ENCODE assay signal across 9 cellular contexts in the genomic region with DNA sequence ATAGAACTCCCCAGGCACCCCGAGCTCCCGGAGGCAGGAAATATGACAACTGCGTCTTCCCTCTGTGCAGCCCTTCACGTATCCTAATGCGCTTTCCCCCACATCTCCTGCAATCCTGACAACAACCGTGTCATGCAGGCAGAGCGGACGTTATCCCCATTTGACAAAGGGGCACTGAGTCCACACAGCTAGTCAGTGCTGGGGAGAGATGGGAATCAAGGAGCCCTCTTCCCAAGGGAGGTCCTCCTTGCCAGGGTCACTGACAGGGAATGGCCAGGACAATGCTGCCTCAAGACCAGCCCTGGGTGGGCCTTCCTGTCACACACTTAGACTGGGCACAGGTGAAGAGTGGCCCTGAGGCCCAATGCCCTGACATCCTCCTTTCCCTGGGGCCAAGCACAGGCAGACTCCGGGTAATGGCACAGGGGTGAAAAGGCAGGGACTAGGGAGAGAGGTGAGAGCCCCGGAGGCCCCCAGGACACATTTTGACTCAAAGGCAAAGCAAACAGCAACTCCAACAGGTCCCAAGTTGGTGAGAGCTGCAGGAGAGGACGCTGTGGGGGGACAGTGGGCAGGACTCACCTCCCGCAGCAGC. TPM values are rescaled to one million over a fixed set of nuclear protein-coding genes. Genes with fewer than 3 reads are reported as not detected.
A peak's percentile ranks its signal among the peaks of the same experiment; 100 is the strongest.
DNase-seq lines count a peak whose midpoint lies in the region; ATAC-seq, FAIRE-seq and TF ChIP-seq lines count a peak whose summit lies in the region.
"Had no signal": no experiment of that assay in that cellular context is flagged by ENCODE, and none has a peak within 500 bp of the region (broad histone marks: within the 10 kb centered on the region; RNA-seq: fewer than 3 reads in every experiment).

No MANE protein-coding gene starts in this region.

- no peak for DNase-seq in activated naive CD4-positive, alpha-beta T cell (lab: John Stamatoyannopoulos, UW)
- DNase-seq in GM12878 (ENCODE audit: low read depth, low spot score) (no peak), upper lobe of left lung (no peak), cerebellar cortex (ENCODE audit: low spot score) (no peak), NCI-H748 treated with DMSO at 0.1 percent for 48 hours (lab: John Stamatoyannopoulos, UW) (no peak)
- no peak for DNase-seq in naive thymus-derived CD4-positive, alpha-beta T cell
- no peak for DNase-seq in stimulated activated naive CD4-positive, alpha-beta T cell (lab: John Stamatoyannopoulos, UW)

- no peaks in the 10 kb centered on the region for H3K9me3 Mint-ChIP-seq in activated naive CD4-positive, alpha-beta T cell treated with anti-CD3 and anti-CD28 coated beads, Interleukin-2, amount 50 U/mL, for 24 hours
- H3K9me3 Mint-ChIP-seq in naive thymus-derived CD4-positive, alpha-beta T cell, result peaks cover 0 to 1% (median 0%) of the 10 kb centered on the region in 11 donors

- H3K27ac ChIP-seq in GM12878 (ENCODE audit: control insufficient read depth, insufficient read depth) (no peak overlapping the region), upper lobe of left lung (peak overlapping the region in 1 of 4 donors; percentile 78)
- no peak overlapping the region for H3K27ac ChIP-seq in naive thymus-derived CD4-positive, alpha-beta T cell (ENCODE audit: low read depth, low read length)
- H3K27ac ChIP-seq: brain microvascular endothelial cell had no signal

- 96% methylated on average over 12 of the region's 12 CpGs for WGBS in GM12878 (ENCODE audit: insufficient coverage, insufficient replicate concordance, low lambda C conversion rate, missing lambda C conversion rate)
- 90 to 96% methylated on average over 11 to 12 of the region's 12 CpGs for WGBS in upper lobe of left lung, 2 donors

- peaks cover 7% of the 10 kb centered on the region; the same call in 1 of the 2 replicates for H4K20me1 ChIP-seq in GM12878 (ENCODE audit: control insufficient read depth, insufficient read depth)

- H3K4me3 ChIP-seq in GM12878 (peak overlapping the region; percentile 92; the same call in 1 of the 2 replicates), upper lobe of left lung (peak overlapping the region in 3 of 4 donors; percentile 69 to 81 (median 78))
- H3K4me3 ChIP-seq in naive thymus-derived CD4-positive, alpha-beta T cell (ENCODE audit: low read length), result no peak overlapping the region

- ATAC-seq in GM12878 (no peak), upper lobe of left lung (ENCODE audit: low FRiP score in 2 of 2) (no peak)
- no peak for ATAC-seq in naive thymus-derived CD4-positive, alpha-beta T cell

- H3K36me3 Mint-ChIP-seq in activated naive CD4-positive, alpha-beta T cell treated with anti-CD3 and anti-CD28 coated beads, Interleukin-2, amount 50 U/mL, for 24 hours, result peaks cover 1% of the 10 kb centered on the region
- peaks cover 0 to 11% (median 9%) of the 10 kb centered on the region in 5 donors for H3K36me3 Mint-ChIP-seq in naive thymus-derived CD4-positive, alpha-beta T cell

- no peak overlapping the region for H2AFZ ChIP-seq in GM12878 (ENCODE audit: control insufficient read depth, low read depth, low read length)

- H3K9ac ChIP-seq in GM12878 (ENCODE audit: control insufficient read depth, insufficient read depth, low read length), result peak overlapping the region; percentile 28; the same call in 1 of the 2 replicates

- TF ChIP-seq POLR2A in GM12878 (IDR thresholded peaks at IDR 0.05; ENCODE audit: low read depth, low read length) (no peak), upper lobe of left lung (IDR thresholded peaks at IDR 0.05) (no peak)

- intact Hi-C loops in GM12878 (cut with micrococcal nuclease; ENCODE audit: unreplicated experiment), result no loop called here
- intact Hi-C loops in naive thymus-derived CD4-positive, alpha-beta T cell (cut with micrococcal nuclease), result no loop called here

- SMC1A ChIA-PET in GM12878 (lab: Charles Lee; ENCODE audit: uncharacterized antibody, unreplicated experiment), result no interaction called here

- H3K4me2 ChIP-seq in GM12878 (ENCODE audit: control insufficient read depth, insufficient read depth), result peak overlapping the region; percentile 93

- H3K4me1 ChIP-seq in GM12878 (ENCODE audit: control insufficient read depth, insufficient read depth, low read length) (peaks cover 28% of the 10 kb centered on the region), upper lobe of left lung (peaks cover 7 to 31% (median 19%) of the 10 kb centered on the region in 4 donors)
- H3K4me1 ChIP-seq in naive thymus-derived CD4-positive, alpha-beta T cell (ENCODE audit: control insufficient read depth in 2 of 2, insufficient read depth in 2 of 2, low read length in 2 of 2), result peaks cover 16 to 17% of the 10 kb centered on the region in 2 donors

- POLR2A ChIA-PET in GM12878 (lab: Charles Lee), result interaction anchor here (0.5 kb wide), 1 partner anchor 12 kb away, joined by 3 read pairs; no protein-coding TSS in a partner anchor
- POLR2A ChIA-PET in naive thymus-derived CD4-positive, alpha-beta T cell (lab: Charles Lee), result no interaction called here

- in situ Hi-C loops in GM12878 (cut with MboI), result no loop called here

- no peak for FAIRE-seq in GM12878 (lab: Jason Lieb, UNC)

- H3K36me3 ChIP-seq in GM12878 (ENCODE audit: control insufficient read depth in 2 of 2, insufficient read depth in 2 of 2, low read length in 1 of 2) (peaks cover 1 to 4% of the 10 kb centered on the region in 2 experiments; a peak in 3 of 4 replicates), upper lobe of left lung (no peaks in the 10 kb centered on the region)
- H3K36me3 ChIP-seq in naive thymus-derived CD4-positive, alpha-beta T cell (ENCODE audit: control insufficient read depth in 2 of 3, insufficient read depth in 3 of 3, low read length in 3 of 3), result peaks cover 0 to 4% (median 0%) of the 10 kb centered on the region in 3 experiments
- H3K36me3 ChIP-seq: brain microvascular endothelial cell had no signal

- CTCF ChIA-PET in GM12878 (lab: Yijun Ruan, JAX), result interaction anchor here (1.0 to 1.3 kb wide), 3 partner anchors 57 to 507 kb away, joined by 3 read pairs; no protein-coding TSS in a partner anchor
- CTCF ChIA-PET in naive thymus-derived CD4-positive, alpha-beta T cell (lab: Charles Lee), result no interaction called here

- BruUV-seq in GM12878 (replicated peaks; lab: Mats Ljungman, UMichigan), result no TSS peak

- H3K9me3 ChIP-seq in GM12878 (replicated peaks; ENCODE audit: control insufficient read depth, insufficient read depth, low read length) (no peaks in the 10 kb centered on the region), upper lobe of left lung (no peaks in the 10 kb centered on the region)
- H3K9me3 ChIP-seq in naive thymus-derived CD4-positive, alpha-beta T cell (ENCODE audit: control insufficient read depth in 2 of 3, low read length in 3 of 3), result no peaks in the 10 kb centered on the region

- RAD21 ChIA-PET in GM12878 (lab: Charles Lee; ENCODE audit: unreplicated experiment), result interaction anchor here (2.0 kb wide), 1 partner anchor 13 kb away, joined by 6 read pairs; no protein-coding TSS in a partner anchor

- no peaks in the 10 kb centered on the region for H3K27me3 Mint-ChIP-seq in activated naive CD4-positive, alpha-beta T cell treated with anti-CD3 and anti-CD28 coated beads, Interleukin-2, amount 50 U/mL, for 24 hours
- H3K27me3 Mint-ChIP-seq in naive thymus-derived CD4-positive, alpha-beta T cell, result peaks cover 0 to 4% (median 0%) of the 10 kb centered on the region in 5 donors

- TF ChIP-seq CTCF in GM12878 (IDR thresholded peaks at IDR 0.05 in 2 of 3, conservative IDR thresholded peaks at IDR 0.05 in 1 of 3; ENCODE audit: control insufficient read depth in 2 of 3, extremely low read depth in 1 of 3, insufficient read depth in 1 of 3, low read depth in 3 of 3, low read length in 3 of 3) (no peak), upper lobe of left lung (IDR thresholded peaks at IDR 0.05) (no peak)

- H3K27ac Mint-ChIP-seq in activated naive CD4-positive, alpha-beta T cell treated with anti-CD3 and anti-CD28 coated beads, Interleukin-2, amount 50 U/mL, for 24 hours, result no peak overlapping the region
- H3K27ac Mint-ChIP-seq in naive thymus-derived CD4-positive, alpha-beta T cell, result peak overlapping the region in 3 of 9 donors; percentile 32 to 80 (median 65)

- no peak for TF ChIP-seq EP300 in GM12878 (IDR thresholded peaks at IDR 0.05; ENCODE audit: borderline replicate concordance in 1 of 2, control insufficient read depth in 1 of 2, low read depth in 2 of 2, low read length in 2 of 2)
- TF ChIP-seq EP300 in upper lobe of left lung (IDR thresholded peaks at IDR 0.05), result no peak

- TF ChIP-seq RAD21 in GM12878 (IDR thresholded peaks at IDR 0.05; ENCODE audit: insufficient read depth, low read depth, low read length), result no peak

- H3K27me3 ChIP-seq in GM12878 (replicated peaks in 1 of 2; ENCODE audit: control insufficient read depth in 2 of 2, insufficient read depth in 2 of 2, low read length in 1 of 2) (no peaks in the 10 kb centered on the region), upper lobe of left lung (peaks cover 0 to 5% (median 0%) of the 10 kb centered on the region in 4 donors)
- H3K27me3 ChIP-seq in naive thymus-derived CD4-positive, alpha-beta T cell (ENCODE audit: control insufficient read depth in 2 of 2, insufficient read depth in 2 of 2, low read length in 2 of 2), result no peaks in the 10 kb centered on the region
- H3K27me3 ChIP-seq: brain microvascular endothelial cell had no signal

- peaks cover 34% of the 10 kb centered on the region for H3K4me1 Mint-ChIP-seq in activated naive CD4-positive, alpha-beta T cell treated with anti-CD3 and anti-CD28 coated beads, Interleukin-2, amount 50 U/mL, for 24 hours
- H3K4me1 Mint-ChIP-seq in naive thymus-derived CD4-positive, alpha-beta T cell, result peaks cover 18 to 38% (median 32%) of the 10 kb centered on the region in 7 donors

- H3K4me3 Mint-ChIP-seq in activated naive CD4-positive, alpha-beta T cell treated with anti-CD3 and anti-CD28 coated beads, Interleukin-2, amount 50 U/mL, for 24 hours, result peak overlapping the region; percentile 58
- H3K4me3 Mint-ChIP-seq in naive thymus-derived CD4-positive, alpha-beta T cell, result peak overlapping the region; percentile 45 to 93 (median 91)

- H3K79me2 ChIP-seq in GM12878 (ENCODE audit: control insufficient read depth, insufficient read depth, low read length), result peaks cover 46% of the 10 kb centered on the region

RNA-seq across cellular contexts. Expression of a gene that starts 2.2 kb away (rescaled TPM):
- total RNA-seq in GM12878 (2013; cell fraction: nucleolus; rRNA removed), result 60.6 and 79.4 TPM in 2 replicates
- total RNA-seq in GM12878 (2014; rRNA removed) (58.9 and 75.6 TPM in 2 replicates), GM12878 (2014; rRNA removed; fragmentation: Illumina TruSeq; extraction: Trizol) (44.9 and 47.5 TPM in 2 replicates), GM12878 (2021) (88.2 and 102 TPM in 2 replicates), upper lobe of left lung (10 to 100 TPM; 17.5 to 83.5 (median 36.5) TPM)
- polyA plus RNA-seq in GM12878 (2011; ENCODE audit: low read depth), result 37.7 TPM
- polyA plus RNA-seq in GM12878 (2011; rRNA removed) (31.0 and 53.2 TPM in 2 replicates), GM12878 (2014; fragmentation: Illumina TruSeq; extraction: Trizol) (44.4 and 72.7 TPM in 2 replicates), GM12878 (2014; fragmentation: Nextera tagmentation; extraction: Ambion mirVana) (1 to 10 TPM; 2.8 to 8.6 TPM), GM12878 (2014; rRNA removed) (90.5 and 107 TPM in 2 replicates), GM12878 (2016; fragmentation: Nextera tagmentation; extraction: Ambion mirVana) (10 to 100 TPM; 13.2 to 17.2 TPM)
- 63.0 and 77.4 TPM in 2 replicates for polyA plus RNA-seq in GM12878 (2011; cell fraction: cytosol; rRNA removed)
- 194 and 225 TPM in 2 replicates for polyA plus RNA-seq in GM12878 (2011; cell fraction: nucleus; rRNA removed)
- polyA plus RNA-seq in GM12878 (2012), result 70.8 and 89.9 TPM in 2 replicates
- 97.7 and 107 TPM in 2 replicates for polyA minus RNA-seq in GM12878 (2011; rRNA and poly(A)+ RNA removed)
- 27.8 and 33.1 TPM in 2 replicates for polyA minus RNA-seq in GM12878 (2011; cell fraction: cytosol; rRNA and poly(A)+ RNA removed)
- polyA minus RNA-seq in GM12878 (2011; cell fraction: nucleus; rRNA and poly(A)+ RNA removed), result 30.9 and 55.5 TPM in 2 replicates
- 10 to 100 TPM in 3 of 5 experiments, 1 to 10 TPM in 2; 4.4 to 44.7 (median 18.7) TPM for total RNA-seq in naive thymus-derived CD4-positive, alpha-beta T cell
- polyA plus RNA-seq in naive thymus-derived CD4-positive, alpha-beta T cell, result 1 to 10 TPM; 2.0 to 4.1 TPM

RNA-seq across cellular contexts. Expression of a gene that starts 53.9 kb away (rescaled TPM):
- total RNA-seq in GM12878 (2013; cell fraction: nucleolus; rRNA removed), result 26.2 and 31.4 TPM in 2 replicates
- total RNA-seq in GM12878 (2014; rRNA removed), result 3.7 and 4.9 TPM in 2 replicates
- 4.5 and 4.8 TPM in 2 replicates for total RNA-seq in GM12878 (2014; rRNA removed; fragmentation: Illumina TruSeq; extraction: Trizol)
- total RNA-seq in GM12878 (2021), result 2.8 and 3.6 TPM in 2 replicates
- 2.1 TPM for polyA plus RNA-seq in GM12878 (2011; ENCODE audit: low read depth)
- polyA plus RNA-seq in GM12878 (2011; rRNA removed), result 6.7 and 9.3 TPM in 2 replicates
- 2.6 and 3.6 TPM in 2 replicates for polyA plus RNA-seq in GM12878 (2011; cell fraction: cytosol; rRNA removed)
- 8.1 and 10.4 TPM in 2 replicates for polyA plus RNA-seq in GM12878 (2011; cell fraction: nucleus; rRNA removed)
- polyA plus RNA-seq in GM12878 (2012), result 2.2 and 2.8 TPM in 2 replicates
- polyA plus RNA-seq in GM12878 (2014; fragmentation: Illumina TruSeq; extraction: Trizol), result 5.4 and 7.8 TPM in 2 replicates
- 1 to 10 TPM in 1 of 2 experiments, under 1 TPM in 1; 0.95 to 1.3 TPM for polyA plus RNA-seq in GM12878 (2014; fragmentation: Nextera tagmentation; extraction: Ambion mirVana)
- 3.7 and 9.6 TPM in 2 replicates for polyA plus RNA-seq in GM12878 (2014; rRNA removed)
- 1 to 10 TPM; 2.9 TPM for polyA plus RNA-seq in GM12878 (2016; fragmentation: Nextera tagmentation; extraction: Ambion mirVana)
- 4.5 and 6.4 TPM in 2 replicates for polyA minus RNA-seq in GM12878 (2011; rRNA and poly(A)+ RNA removed)
- 1.7 and 2.4 TPM in 2 replicates for polyA minus RNA-seq in GM12878 (2011; cell fraction: cytosol; rRNA and poly(A)+ RNA removed)
- polyA minus RNA-seq in GM12878 (2011; cell fraction: nucleus; rRNA and poly(A)+ RNA removed), result 5.7 and 6.8 TPM in 2 replicates
- total RNA-seq in naive thymus-derived CD4-positive, alpha-beta T cell, result 10 to 100 TPM in 4 of 5 experiments, 1 to 10 TPM in 1; 5.9 to 22.0 (median 18.1) TPM
- 1 to 10 TPM; 3.0 to 6.2 TPM for polyA plus RNA-seq in naive thymus-derived CD4-positive, alpha-beta T cell
- 10 to 100 TPM in 2 of 6 donors, 1 to 10 TPM in 4; 4.4 to 16.8 (median 7.7) TPM for total RNA-seq in upper lobe of left lung
